In the genomic region with DNA sequence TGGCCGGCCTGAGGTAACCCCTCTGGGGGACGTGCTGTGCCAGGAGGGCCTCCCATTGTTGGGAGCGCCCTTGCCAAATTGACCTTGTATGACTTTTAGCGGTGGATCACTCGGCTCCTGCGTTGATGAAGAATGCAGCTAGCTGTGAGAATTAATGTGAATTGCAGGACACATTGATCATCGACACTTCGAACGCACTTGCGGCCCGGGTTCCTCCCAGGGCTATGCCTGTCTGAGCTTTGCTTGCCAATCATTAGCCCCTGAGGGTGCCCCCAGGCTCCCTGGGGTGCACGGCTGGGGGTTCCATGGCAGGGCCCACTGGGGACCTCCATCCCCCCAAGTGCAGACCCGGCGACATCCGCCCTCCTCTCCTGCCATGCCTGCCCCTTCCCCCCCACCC, we compare ENCODE assay signal across 24 cellular contexts.
A peak's percentile ranks its signal among the peaks of the same experiment; 100 is the strongest.
DNase-seq lines count a peak whose midpoint lies in the region; ATAC-seq, FAIRE-seq and TF ChIP-seq lines count a peak whose summit lies in the region.
"Had no signal": no experiment of that assay in that cellular context is flagged by ENCODE, and none has a peak within 500 bp of the region (broad histone marks: within the 10 kb centered on the region; RNA-seq: fewer than 3 reads in every experiment).

No MANE protein-coding gene starts in this region.

- peaks cover 3 to 58% of the 10 kb centered on the region in 2 experiments; a peak in 2 of 4 replicates for H3K9me3 ChIP-seq in H1 (ENCODE audit: insufficient read depth in 2 of 2, low read depth in 1 of 2, low read length in 1 of 2)
- H3K9me3 ChIP-seq in pancreas: no peaks in the 10 kb centered on the region
- H3K9me3 ChIP-seq in right atrium auricular region: no peaks in the 10 kb centered on the region
- H3K9me3 ChIP-seq in upper lobe of right lung: no peaks in the 10 kb centered on the region

- H3K9me3 Mint-ChIP-seq in activated naive CD4-positive, alpha-beta T cell treated with anti-CD3 and anti-CD28 coated beads, Interleukin-2, amount 10 ng/mL, durations not matched to agents 7 days and 5 days: peaks cover 11% of the 10 kb centered on the region
- peaks cover 0 to 7% of the 10 kb centered on the region in 2 donors for H3K9me3 Mint-ChIP-seq in effector memory CD8-positive, alpha-beta T cell
- H3K9me3 Mint-ChIP-seq: CD4-positive, CD25-positive, alpha-beta regulatory T cell had no signal

- H3K4me1 Mint-ChIP-seq in activated naive CD4-positive, alpha-beta T cell treated with anti-CD3 and anti-CD28 coated beads, Interleukin-2, amount 10 ng/mL, durations not matched to agents 7 days and 5 days: no peaks in the 10 kb centered on the region
- no peaks in the 10 kb centered on the region for H3K4me1 Mint-ChIP-seq in effector memory CD8-positive, alpha-beta T cell (ENCODE audit: low read depth in 2 of 2)
- H3K4me1 Mint-ChIP-seq: B cell; CD4-positive, CD25-positive, alpha-beta regulatory T cell had no signal

- H3K36me3 ChIP-seq in H1 (ENCODE audit: control insufficient read depth in 2 of 4, insufficient read depth in 4 of 4, low read length in 3 of 4): no peaks in the 10 kb centered on the region; a peak in 1 of 8 replicates
- no peaks in the 10 kb centered on the region for H3K36me3 ChIP-seq in pancreas
- H3K36me3 ChIP-seq in right atrium auricular region: no peaks in the 10 kb centered on the region
- no peaks in the 10 kb centered on the region for H3K36me3 ChIP-seq in upper lobe of right lung

- TF ChIP-seq EP300 in H1 (IDR thresholded peaks at IDR 0.05; ENCODE audit: borderline replicate concordance in 1 of 2, low read depth in 2 of 2, low read length in 2 of 2): no peak

- no peak overlapping the region for H4K8ac ChIP-seq in H1 (ENCODE audit: extremely low read depth, insufficient read depth, low read length)

- no peak overlapping the region for H2AK5ac ChIP-seq in H1 (ENCODE audit: low read depth, low read length)

- H3K4ac ChIP-seq in H1 (replicated peaks; ENCODE audit: insufficient read length, low read depth, low read length): no peak overlapping the region

- TF ChIP-seq RAD21 in H1 (IDR thresholded peaks at IDR 0.05 in 1 of 2, conservative IDR thresholded peaks at IDR 0.05 in 1 of 2; ENCODE audit: low read depth in 2 of 2, low read length in 2 of 2): no peak

- intact Hi-C loops in pancreas (cut with DNase I) (no loop called here), upper lobe of right lung (cut with DNase I) (no loop called here)

- no peak overlapping the region for H4K91ac ChIP-seq in H1 (replicated peaks; ENCODE audit: insufficient read length, low read length)

- H3K4me3 Mint-ChIP-seq in activated naive CD4-positive, alpha-beta T cell treated with anti-CD3 and anti-CD28 coated beads, Interleukin-2, amount 10 ng/mL, durations not matched to agents 7 days and 5 days: no peak overlapping the region
- no peak overlapping the region for H3K4me3 Mint-ChIP-seq in effector memory CD8-positive, alpha-beta T cell
- H3K4me3 Mint-ChIP-seq: B cell; CD4-positive, CD25-positive, alpha-beta regulatory T cell; HFFc6 had no signal

- no peak overlapping the region for H3K9ac ChIP-seq in H1 (replicated peaks in 1 of 4; ENCODE audit: extremely low read depth in 1 of 4, low read depth in 3 of 4, low read length in 3 of 4)
- H3K9ac ChIP-seq: KMS-11 had no signal

- no peak overlapping the region for H2AFZ ChIP-seq in H1 (ENCODE audit: low read length)

- H3K4me1 ChIP-seq in H1 (replicated peaks in 1 of 4; ENCODE audit: control insufficient read depth in 3 of 4, insufficient read depth in 4 of 4, low read length in 3 of 4) (no peaks in the 10 kb centered on the region), pancreas (no peaks in the 10 kb centered on the region), right atrium auricular region (no peaks in the 10 kb centered on the region), upper lobe of right lung (no peaks in the 10 kb centered on the region)

- H3K27ac ChIP-seq in H1 (ENCODE audit: low read depth, low read length): no peak overlapping the region
- no peak overlapping the region for H3K27ac ChIP-seq in pancreas
- H3K27ac ChIP-seq in right atrium auricular region: no peak overlapping the region
- H3K27ac ChIP-seq in upper lobe of right lung: no peak overlapping the region
- H3K27ac ChIP-seq: KMS-11, RWPE1 had no signal

- no peak overlapping the region for H3K14ac ChIP-seq in H1 (ENCODE audit: insufficient read length)

- H2BK120ac ChIP-seq in H1 (replicated peaks; ENCODE audit: low read depth, low read length): no peak overlapping the region

- H2BK20ac ChIP-seq in H1 (ENCODE audit: low read length): no peak overlapping the region

- no peak overlapping the region for H2BK15ac ChIP-seq in H1 (ENCODE audit: low read length)

- CTCF ChIA-PET in H1 (lab: Charles Lee; ENCODE audit: partially characterized antibody): no interaction called here
- CTCF ChIA-PET in activated naive CD4-positive, alpha-beta T cell treated with anti-CD3 and anti-CD28 coated beads, Interleukin-2, amount 10 ng/mL, durations not matched to agents 7 days and 5 days (lab: Charles Lee): no interaction called here

- WGBS in H1 (ENCODE audit: extremely low coverage in 1 of 2, insufficient coverage in 1 of 2, insufficient read length in 1 of 2, insufficient replicate concordance in 2 of 2, low coverage in 1 of 2, low lambda C conversion rate in 2 of 2, missing lambda C conversion rate in 1 of 2), 2 experiments: 89% methylated on average over 9 of the region's 15 CpGs; no CpG with 5 or more reads in 1 of the 2 experiments
- 29 to 76% methylated on average over 5 to 13 of the region's 15 CpGs for WGBS in pancreas, 2 donors

- no peaks in the 10 kb centered on the region for H3K79me1 ChIP-seq in H1 (ENCODE audit: low read depth, low read length)

- DNase-seq in activated gamma-delta T cell treated with Interleukin-2 at 50 U/mL for 16 hours: peak; percentile 1
- no peak for DNase-seq in activated gamma-delta T cell (lab: John Stamatoyannopoulos, UW)
- no peak for DNase-seq in H1 (ENCODE audit: low read depth in 1 of 2, low spot score in 2 of 2)
- DNase-seq in pancreas: peak in 2 of 6 donors; percentile 22 to 42
- DNase-seq in activated naive CD4-positive, alpha-beta T cell treated with anti-CD3 and anti-CD28 coated beads, Interleukin-2, amount 10 ng/mL, durations not matched to agents 7 days and 5 days: no peak
- no peak for DNase-seq in effector memory CD8-positive, alpha-beta T cell
- no peak for DNase-seq in right atrium auricular region (ENCODE audit: low spot score)
- DNase-seq in upper lobe of right lung: no peak
- DNase-seq: 8988T; CD4-positive, CD25-positive, alpha-beta regulatory T cell; COR-L47; DMS153; H7; HFFc6; NCI-H1417 treated with DMSO at 0.1 percent for 48 hours; NCI-H187 treated with DMSO at 0.1 percent for 48 hours; NCI-H226; NCI-H524; NCI-H82; SIG-M5 had no signal

- H3K27me3 Mint-ChIP-seq in activated naive CD4-positive, alpha-beta T cell treated with anti-CD3 and anti-CD28 coated beads, Interleukin-2, amount 10 ng/mL, durations not matched to agents 7 days and 5 days: no peaks in the 10 kb centered on the region
- no peaks in the 10 kb centered on the region for H3K27me3 Mint-ChIP-seq in effector memory CD8-positive, alpha-beta T cell
- H3K27me3 Mint-ChIP-seq: B cell; CD4-positive, CD25-positive, alpha-beta regulatory T cell had no signal

- no peak for ATAC-seq in pancreas
- no peak for ATAC-seq in effector memory CD8-positive, alpha-beta T cell (replicated peaks)
- no peak for ATAC-seq in upper lobe of right lung

- no peaks in the 10 kb centered on the region for H3K79me2 ChIP-seq in H1 (ENCODE audit: control insufficient read depth in 1 of 2, insufficient read depth in 2 of 2, low read length in 2 of 2)

- no peaks in the 10 kb centered on the region for H3K23me2 ChIP-seq in H1 (ENCODE audit: low read depth, low read length)

- H3K4me3 ChIP-seq in H1 (ENCODE audit: extremely low read depth in 1 of 4, insufficient read depth in 2 of 4, low read depth in 3 of 4, low read length in 4 of 4): no peak overlapping the region
- no peak overlapping the region for H3K4me3 ChIP-seq in pancreas
- H3K4me3 ChIP-seq in right atrium auricular region: no peak overlapping the region
- H3K4me3 ChIP-seq in upper lobe of right lung: no peak overlapping the region

- H2BK5ac ChIP-seq in H1 (ENCODE audit: low read depth, low read length): no peak overlapping the region

- H3K27ac Mint-ChIP-seq in activated naive CD4-positive, alpha-beta T cell treated with anti-CD3 and anti-CD28 coated beads, Interleukin-2, amount 10 ng/mL, durations not matched to agents 7 days and 5 days: no peak overlapping the region
- no peak overlapping the region for H3K27ac Mint-ChIP-seq in effector memory CD8-positive, alpha-beta T cell
- H3K27ac Mint-ChIP-seq: B cell; CD4-positive, CD25-positive, alpha-beta regulatory T cell; HFFc6 had no signal

- H3K4me2 ChIP-seq in H1 (ENCODE audit: insufficient read depth in 1 of 2, low read depth in 2 of 2, low read length in 2 of 2): no peak overlapping the region
- H3K4me2 ChIP-seq: KMS-11 had no signal

- POLR2A ChIA-PET in H1 (lab: Charles Lee; ENCODE audit: partially characterized antibody): no interaction called here

- no peak overlapping the region for H3K56ac ChIP-seq in H1 (replicated peaks; ENCODE audit: insufficient read length, low read depth, low read length)

- H3K23ac ChIP-seq in H1 (ENCODE audit: insufficient read length): no peak overlapping the region

- no peak overlapping the region for H2BK12ac ChIP-seq in H1 (ENCODE audit: low read depth, low read length)

- H4K5ac ChIP-seq in H1 (ENCODE audit: insufficient read length, low read depth, low read length): no peak overlapping the region

- FAIRE-seq in H1 (lab: Jason Lieb, UNC): peak; percentile 100
- FAIRE-seq in pancreas (lab: Jason Lieb, UNC): peak; percentile 99
- FAIRE-seq: GM12892 had no signal

- no peaks in the 10 kb centered on the region for H4K20me1 ChIP-seq in H1 (replicated peaks in 1 of 2; ENCODE audit: control insufficient read depth in 1 of 2, insufficient read depth in 2 of 2, low read length in 2 of 2)

- H3K27me3 ChIP-seq in H1 (replicated peaks in 1 of 4; ENCODE audit: control insufficient read depth in 3 of 4, extremely low read depth in 1 of 4, insufficient read depth in 3 of 4, low read length in 3 of 4): no peaks in the 10 kb centered on the region
- no peaks in the 10 kb centered on the region for H3K27me3 ChIP-seq in pancreas
- no peaks in the 10 kb centered on the region for H3K27me3 ChIP-seq in right atrium auricular region
- H3K27me3 ChIP-seq in upper lobe of right lung: no peaks in the 10 kb centered on the region

- no peak for TF ChIP-seq CTCF in H1 (IDR thresholded peaks at IDR 0.05; ENCODE audit: control extremely low read depth in 1 of 3, insufficient read depth in 1 of 3, low read depth in 1 of 3, low read length in 3 of 3)
- no peak for TF ChIP-seq CTCF in pancreas (IDR thresholded peaks at IDR 0.05)
- TF ChIP-seq CTCF in right atrium auricular region (IDR thresholded peaks at IDR 0.05): no peak
- TF ChIP-seq CTCF in upper lobe of right lung (IDR thresholded peaks at IDR 0.05): no peak

- H3K36me3 Mint-ChIP-seq in activated naive CD4-positive, alpha-beta T cell treated with anti-CD3 and anti-CD28 coated beads, Interleukin-2, amount 10 ng/mL, durations not matched to agents 7 days and 5 days: peaks cover 1% of the 10 kb centered on the region
- H3K36me3 Mint-ChIP-seq in effector memory CD8-positive, alpha-beta T cell (ENCODE audit: insufficient read depth): no peaks in the 10 kb centered on the region
- H3K36me3 Mint-ChIP-seq: CD4-positive, CD25-positive, alpha-beta regulatory T cell had no signal

- TF ChIP-seq POLR2A in H1 (IDR thresholded peaks at IDR 0.05; ENCODE audit: control extremely low read depth in 1 of 2, low read depth in 2 of 2, low read length in 2 of 2): no peak

- H3K18ac ChIP-seq in H1 (ENCODE audit: extremely low read depth, low read length): no peak overlapping the region
